ENCODE assay signal across 23 cellular contexts in the genomic region with DNA sequence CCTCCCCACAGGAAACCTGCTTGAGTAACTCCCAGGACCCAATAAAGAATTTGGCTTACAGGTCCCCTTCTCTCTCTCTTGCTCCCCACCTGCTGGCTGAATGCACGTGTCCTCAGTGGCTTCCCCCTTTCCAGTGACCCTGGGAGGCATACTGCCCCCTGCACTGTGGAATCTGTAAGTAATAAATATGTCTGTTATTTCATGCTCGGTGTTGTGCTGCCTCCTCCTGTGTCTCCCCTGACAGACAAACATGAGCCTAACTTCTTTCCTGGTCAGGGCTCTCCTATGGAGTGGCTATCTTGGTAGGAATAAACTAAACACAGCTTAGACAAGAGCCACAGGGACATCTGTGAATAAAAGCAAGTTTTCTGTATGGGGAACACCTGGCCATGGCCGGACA.
A peak's percentile ranks its signal among the peaks of the same experiment; 100 is the strongest.
DNase-seq lines count a peak whose midpoint lies in the region; ATAC-seq, FAIRE-seq and TF ChIP-seq lines count a peak whose summit lies in the region.
"Had no signal": no experiment of that assay in that cellular context is flagged by ENCODE, and none has a peak within 500 bp of the region (broad histone marks: within the 10 kb centered on the region; RNA-seq: fewer than 3 reads in every experiment).

No MANE protein-coding gene starts in this region.

- FAIRE-seq in HTR-8/SVneo (lab: Jason Lieb, UNC), result no peak
- FAIRE-seq: A204.1, GM12878, GM19239, HepG2 had no signal

- H3K4me2 ChIP-seq in GM23338 (no peak overlapping the region), mesenchymal stem cell (ENCODE audit: low read length, poor library complexity, severe bottlenecking) (no peak overlapping the region)

- no peaks in the 10 kb centered on the region for H4K20me1 ChIP-seq in GM23338 (replicated peaks; ENCODE audit: insufficient read depth)

- no peak overlapping the region for H3K14ac ChIP-seq in mesenchymal stem cell (ENCODE audit: low read length in 2 of 2)

- H3K27ac ChIP-seq in GM23338 (ENCODE audit: low read depth) (no peak overlapping the region), mesenchymal stem cell (ENCODE audit: low read length, poor library complexity, severe bottlenecking) (peak overlapping the region; percentile 62), substantia nigra (ENCODE audit: low read depth, low read length, poor library complexity, severe bottlenecking) (no peak overlapping the region)

- H3K79me2 ChIP-seq in GM23338 (replicated peaks; ENCODE audit: insufficient read depth), result no peaks in the 10 kb centered on the region

- H3K36me3 ChIP-seq in GM23338 (ENCODE audit: insufficient read depth) (no peaks in the 10 kb centered on the region), mesenchymal stem cell (ENCODE audit: control insufficient read depth in 1 of 2, insufficient read depth in 2 of 2, low read depth in 1 of 2, low read length in 2 of 2) (no peaks in the 10 kb centered on the region)
- H3K36me3 ChIP-seq: BE2C, HAP-1 had no signal

- no peaks in the 10 kb centered on the region for H3K36me3 Mint-ChIP-seq in GM23338 (ENCODE audit: low read depth)
- H3K36me3 Mint-ChIP-seq: CD4-positive, CD25-positive, alpha-beta regulatory T cell; CD8-positive, alpha-beta memory T cell; IgD-negative memory B cell had no signal

- H3K27me3 Mint-ChIP-seq in GM23338 (ENCODE audit: insufficient read depth, low read depth, poor library complexity), result peaks cover 2% of the 10 kb centered on the region
- H3K27me3 Mint-ChIP-seq: CD4-positive, CD25-positive, alpha-beta regulatory T cell had no signal

- H3K9me2 ChIP-seq in GM23338 (ENCODE audit: insufficient read depth), result 0 out of 2 replicates have a peak, but pooled peaks cover 4% of the 10 kb centered on the region

- H3K9me3 Mint-ChIP-seq in GM23338, result no peaks in the 10 kb centered on the region; the same call in 2 of the 3 replicates
- H3K9me3 Mint-ChIP-seq: IgD-negative memory B cell had no signal

- no peak overlapping the region for H3K4me3 ChIP-seq in GM23338
- H3K4me3 ChIP-seq in epithelial cell of proximal tubule (ENCODE audit: low read depth, low read length), result no peak overlapping the region
- no peak overlapping the region for H3K4me3 ChIP-seq in mesenchymal stem cell (ENCODE audit: insufficient read depth in 1 of 2, low read depth in 1 of 2, low read length in 2 of 2)
- H3K4me3 ChIP-seq: GM12878, HAP-1 had no signal

- no peak overlapping the region for H3K4ac ChIP-seq in mesenchymal stem cell (ENCODE audit: low read depth in 1 of 2, low read length in 2 of 2)

- no peak for ATAC-seq in GM23338
- ATAC-seq: GM12878, HepG2 had no signal

- H3K18ac ChIP-seq in mesenchymal stem cell (ENCODE audit: low read depth in 1 of 2, low read length in 2 of 2), result no peak overlapping the region

- no peak for DNase-seq in GM23338 (ENCODE audit: low spot score)
- peak; percentile 6 for DNase-seq in OCI-M1 (lab: John Stamatoyannopoulos, UW)
- DNase-seq in epithelial cell of proximal tubule (ENCODE audit: low read depth), result no peak
- no peak for DNase-seq in mesenchymal stem cell
- DNase-seq in substantia nigra (lab: John Stamatoyannopoulos, UW), result no peak
- no peak for DNase-seq in HTR-8/SVneo (ENCODE audit: insufficient read length, low spot score)
- DNase-seq in retina, result no peak
- DNase-seq: ACHN; BE2C; C1 segment of cervical spinal cord; CD4-positive, CD25-positive, alpha-beta regulatory T cell; CD8-positive, alpha-beta memory T cell; COR-L47; DMS 273 treated with DMSO at 0.1 percent for 48 hours; DMS53; DND-41; EL had no signal

- H3K4me1 ChIP-seq in GM23338 (ENCODE audit: insufficient read depth), result no peaks in the 10 kb centered on the region
- H3K4me1 ChIP-seq in mesenchymal stem cell (ENCODE audit: control insufficient read depth, insufficient read depth, low read depth, low read length), result peaks cover 9% of the 10 kb centered on the region
- H3K4me1 ChIP-seq: BE2C, HAP-1 had no signal

- H3K9ac ChIP-seq in mesenchymal stem cell (ENCODE audit: low read length), result no peak overlapping the region

- H3K4me1 Mint-ChIP-seq in GM23338, result no peaks in the 10 kb centered on the region
- H3K4me1 Mint-ChIP-seq: CD4-positive, CD25-positive, alpha-beta regulatory T cell; CD8-positive, alpha-beta memory T cell had no signal

- H2BK15ac ChIP-seq in mesenchymal stem cell (ENCODE audit: low read depth, poor library complexity, severe bottlenecking), result no peak overlapping the region

- H2BK5ac ChIP-seq in mesenchymal stem cell (ENCODE audit: low read depth, low read length, poor library complexity, severe bottlenecking), result no peak overlapping the region

- no peaks in the 10 kb centered on the region for H3K79me1 ChIP-seq in mesenchymal stem cell (replicated peaks; ENCODE audit: low read length, poor library complexity, severe bottlenecking)

- no peak overlapping the region for H3K23ac ChIP-seq in mesenchymal stem cell (ENCODE audit: low read length in 2 of 2)

- H2BK120ac ChIP-seq in mesenchymal stem cell (ENCODE audit: low read depth, low read length), result no peak overlapping the region

- WGBS in mesenchymal stem cell, result 49% methylated on average over 2 of the region's 3 CpGs

- 0 out of 2 replicates have a peak overlapping the region, but pooled peaks have one; percentile 52 for H2AFZ ChIP-seq in GM23338
- no peak overlapping the region for H2AFZ ChIP-seq in mesenchymal stem cell (ENCODE audit: low read depth, low read length)

- peak overlapping the region; percentile 41 for H2AK5ac ChIP-seq in mesenchymal stem cell (ENCODE audit: low read length, severe bottlenecking)

- TF ChIP-seq CTCF in GM23338 (conservative IDR thresholded peaks at IDR 0.05; ENCODE audit: low read depth in 2 of 2), result 0 out of 4 replicates have a peak, but pooled peaks of 1 of the 2 experiments have one; percentile 7
- peak; percentile 30 for TF ChIP-seq CTCF in epithelial cell of proximal tubule (conservative IDR thresholded peaks at IDR 0.05; ENCODE audit: low read depth, low read length)

- no peak overlapping the region for H4K91ac ChIP-seq in mesenchymal stem cell (ENCODE audit: low read length)

- H3F3A ChIP-seq in GM23338 (replicated peaks; ENCODE audit: low read depth), result no peaks in the 10 kb centered on the region

- H3K27ac Mint-ChIP-seq in GM23338, result no peak overlapping the region
- H3K27ac Mint-ChIP-seq: CD4-positive, CD25-positive, alpha-beta regulatory T cell; CD8-positive, alpha-beta memory T cell; IgD-negative memory B cell had no signal

- H3K9me3 ChIP-seq in mesenchymal stem cell (ENCODE audit: control insufficient read depth, low read length), result peaks cover 2% of the 10 kb centered on the region
- H3K9me3 ChIP-seq: BE2C, HAP-1 had no signal

- H3K27me3 ChIP-seq in GM23338 (ENCODE audit: insufficient read depth), result no peaks in the 10 kb centered on the region
- no peaks in the 10 kb centered on the region for H3K27me3 ChIP-seq in mesenchymal stem cell (ENCODE audit: control insufficient read depth in 1 of 2, insufficient read depth in 1 of 2, low read length in 2 of 2)
- H3K27me3 ChIP-seq: BE2C had no signal

- no peak overlapping the region for H3K4me3 Mint-ChIP-seq in GM23338
- H3K4me3 Mint-ChIP-seq: CD4-positive, CD25-positive, alpha-beta regulatory T cell; IgD-negative memory B cell had no signal

- H4K8ac ChIP-seq in mesenchymal stem cell (ENCODE audit: low read length), result no peak overlapping the region

- H2BK12ac ChIP-seq in mesenchymal stem cell (ENCODE audit: low read length in 2 of 2), result no peak overlapping the region

TF ChIP-seq in GM23338, 12 proteins besides CTCF, POLR2A, EP300 and RAD21:
- TF ChIP-seq NANOG (IDR thresholded peaks at IDR 0.05; ENCODE audit: borderline replicate concordance) (no peak), ZNF331 (CRISPR knock-in tag; IDR thresholded peaks at IDR 0.05; ENCODE audit: low read depth) (no peak), EZH2phosphoT487 (IDR thresholded peaks at IDR 0.05; ENCODE audit: unreplicated experiment) (no peak), STAT1 (IDR thresholded peaks at IDR 0.05; ENCODE audit: unreplicated experiment) (no peak)
